13 cellular contexts compared by ENCODE assay signal in the genomic region with DNA sequence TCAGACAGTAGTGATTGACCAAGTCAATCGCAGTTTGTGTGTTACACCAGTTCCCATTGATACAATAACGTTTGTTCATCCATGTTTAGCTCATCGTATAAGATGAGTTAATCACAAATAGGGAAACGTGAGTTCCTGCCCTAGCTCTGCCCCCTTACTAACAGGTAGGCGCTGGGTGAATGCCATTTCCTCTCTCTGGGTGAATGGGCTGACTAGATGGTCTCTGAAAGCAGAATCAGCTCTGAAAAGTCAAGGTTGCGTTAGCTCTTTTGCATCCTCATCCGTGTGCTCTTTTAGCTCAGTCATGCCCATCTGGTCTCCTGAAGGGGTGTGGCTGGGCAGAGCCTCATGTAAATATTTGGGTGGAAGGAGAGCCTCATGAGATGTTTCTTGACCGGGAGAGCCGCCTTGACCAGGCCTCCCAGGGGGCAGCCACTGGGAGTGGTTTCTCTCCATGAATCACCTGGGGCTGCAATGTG.
DNase-seq lines count a peak whose midpoint lies in the region; ATAC-seq and TF ChIP-seq lines count a peak whose summit lies in the region.
"Had no signal": no experiment of that assay in that cellular context is flagged by ENCODE, and none has a peak within 500 bp of the region (broad histone marks: within the 10 kb centered on the region; RNA-seq: fewer than 3 reads in every experiment).

No MANE protein-coding gene starts in this region.

- peak overlapping the region; percentile 73 for H3K4me2 ChIP-seq in OCI-LY7 (ENCODE audit: low read length)

- H3K4me1 ChIP-seq in OCI-LY7 (ENCODE audit: insufficient read depth, low read length, poor library complexity, severe bottlenecking): peaks cover 76% of the 10 kb centered on the region
- H3K4me1 ChIP-seq: upper lobe of right lung had no signal

- ATAC-seq in activated T-cell treated with anti-CD3 and anti-CD28 coated beads, Interleukin-2, amount 50 U/mL, for 72 hours (replicated peaks in 1 of 2): peak in 1 of 2 donors; percentile 14
- peak; percentile 47 for ATAC-seq in HG02588 (IDR thresholded peaks at IDR 0.05; ENCODE audit: unreplicated experiment)
- peak; percentile 49 to 57 for ATAC-seq in stimulated activated naive B cell treated with anti-CD40 and anti-IgM and Interleukin-4, amounts not matched to agents 10 μg/mL and 1 μg/mL and 100 μg/mL, for 72 hours (replicated peaks)
- ATAC-seq: Right ventricle myocardium inferior had no signal

- H3K9me2 ChIP-seq in OCI-LY7 (ENCODE audit: insufficient read depth, low read length): no peaks in the 10 kb centered on the region

- H3K27ac Mint-ChIP-seq in activated T-cell treated with anti-CD3 and anti-CD28 coated beads, Interleukin-2, amount 50 U/mL, for 72 hours: peak overlapping the region; percentile 99
- H3K27ac Mint-ChIP-seq in stimulated activated naive B cell treated with anti-CD40 and anti-IgM and Interleukin-4, amounts not matched to agents 10 μg/mL and 1 μg/mL and 100 μg/mL, for 72 hours: peak overlapping the region; percentile 92

- H3K79me2 ChIP-seq in OCI-LY7 (ENCODE audit: insufficient read depth, low read depth, low read length): no peaks in the 10 kb centered on the region

- H3K9me3 ChIP-seq in OCI-LY7 (ENCODE audit: low read length): no peaks in the 10 kb centered on the region
- H3K9me3 ChIP-seq: upper lobe of right lung had no signal

- peaks cover 2 to 3% of the 10 kb centered on the region in 2 donors for H3K9me3 Mint-ChIP-seq in activated T-cell treated with anti-CD3 and anti-CD28 coated beads, Interleukin-2, amount 50 U/mL, for 72 hours
- H3K9me3 Mint-ChIP-seq in stimulated activated naive B cell treated with anti-CD40 and anti-IgM and Interleukin-4, amounts not matched to agents 10 μg/mL and 1 μg/mL and 100 μg/mL, for 72 hours: no peaks in the 10 kb centered on the region

- H3K36me3 ChIP-seq in OCI-LY7 (ENCODE audit: insufficient read depth, low read length): no peaks in the 10 kb centered on the region
- H3K36me3 ChIP-seq: upper lobe of right lung had no signal

- peaks cover 2 to 5% of the 10 kb centered on the region in 2 donors for H3K36me3 Mint-ChIP-seq in activated T-cell treated with anti-CD3 and anti-CD28 coated beads, Interleukin-2, amount 50 U/mL, for 72 hours (ENCODE audit: insufficient read depth in 2 of 2)
- H3K36me3 Mint-ChIP-seq in stimulated activated naive B cell treated with anti-CD40 and anti-IgM and Interleukin-4, amounts not matched to agents 10 μg/mL and 1 μg/mL and 100 μg/mL, for 72 hours: no peaks in the 10 kb centered on the region

- H2AFZ ChIP-seq in OCI-LY7 (ENCODE audit: low read length): peak overlapping the region; percentile 90

- peak overlapping the region; percentile 69 for H3K27ac ChIP-seq in OCI-LY7 (ENCODE audit: low read depth, low read length, poor library complexity, severe bottlenecking)
- H3K27ac ChIP-seq: upper lobe of right lung had no signal

- DNase-seq in activated T-cell treated with anti-CD3 and anti-CD28 coated beads, Interleukin-2, amount 50 U/mL, for 72 hours: no peak
- no peak for DNase-seq in activated T-cell treated with anti-CD3 and anti-CD28 coated beads for 4 hours
- DNase-seq in OCI-LY7 (ENCODE audit: low spot score): peak; percentile 88
- DNase-seq in stimulated activated naive B cell treated with anti-CD40 and anti-IgM and Interleukin-4, amounts not matched to agents 10 μg/mL and 1 μg/mL and 100 μg/mL, for 72 hours: peak; percentile 33
- no peak for DNase-seq in occipital lobe (lab: John Stamatoyannopoulos, UW)
- no peak for DNase-seq in retina
- no peak for DNase-seq in SKM-1 treated with dmso at 0.1 percent for 144 hours (lab: John Stamatoyannopoulos, UW; ENCODE audit: unreplicated experiment)
- DNase-seq: cerebellar nuclear complex, midbrain, NCI-H1417, upper lobe of right lung had no signal

- H3K27me3 Mint-ChIP-seq in activated T-cell treated with anti-CD3 and anti-CD28 coated beads, Interleukin-2, amount 50 U/mL, for 72 hours (ENCODE audit: low read depth): no peaks in the 10 kb centered on the region
- no peaks in the 10 kb centered on the region for H3K27me3 Mint-ChIP-seq in stimulated activated naive B cell treated with anti-CD40 and anti-IgM and Interleukin-4, amounts not matched to agents 10 μg/mL and 1 μg/mL and 100 μg/mL, for 72 hours

- CTCF ChIA-PET in OCI-LY7 (lab: Charles Lee; ENCODE audit: unreplicated experiment): interaction anchor here (1.4 to 2.6 kb wide), 3 partner anchors 10 to 232 kb away, joined by 4 to 13 read pairs (median 4); no protein-coding TSS in a partner anchor

- H3K4me3 ChIP-seq in OCI-LY7 (ENCODE audit: low read depth, low read length, poor library complexity, severe bottlenecking): peak overlapping the region; percentile 35
- H3K4me3 ChIP-seq: upper lobe of right lung had no signal

- H3K4me3 Mint-ChIP-seq in activated T-cell treated with anti-CD3 and anti-CD28 coated beads, Interleukin-2, amount 50 U/mL, for 72 hours: peak overlapping the region; percentile 78 to 93
- peak overlapping the region; percentile 48 to 52 for H3K4me3 Mint-ChIP-seq in stimulated activated naive B cell treated with anti-CD40 and anti-IgM and Interleukin-4, amounts not matched to agents 10 μg/mL and 1 μg/mL and 100 μg/mL, for 72 hours

- H4K20me1 ChIP-seq in OCI-LY7 (ENCODE audit: insufficient read depth, low read length): no peaks in the 10 kb centered on the region

- BruUV-seq in OCI-LY7 (replicated peaks; lab: Mats Ljungman, UMichigan): no TSS peak

- intact Hi-C loops in OCI-LY7 (cut with micrococcal nuclease; ENCODE audit: unreplicated experiment): loop anchor here (1.0 to 5.0 kb wide), 2 partner anchors 22 to 221 kb away; partner anchors contain the start of gene FAM98B

- H3K4me1 Mint-ChIP-seq in activated T-cell treated with anti-CD3 and anti-CD28 coated beads, Interleukin-2, amount 50 U/mL, for 72 hours (ENCODE audit: low read depth): peaks cover 74% of the 10 kb centered on the region
- peaks cover 41 to 67% of the 10 kb centered on the region in 2 donors for H3K4me1 Mint-ChIP-seq in stimulated activated naive B cell treated with anti-CD40 and anti-IgM and Interleukin-4, amounts not matched to agents 10 μg/mL and 1 μg/mL and 100 μg/mL, for 72 hours

- POLR2A ChIA-PET in OCI-LY7 (lab: Charles Lee): interaction anchor here (0.6 to 4.3 kb wide), 11 partner anchors 8 to 219 kb away, joined by 3 to 37 read pairs (median 5); partner anchors contain the start of genes FAM98B and RASGRP1

- TF ChIP-seq CTCF in OCI-LY7 (conservative IDR thresholded peaks at IDR 0.05; ENCODE audit: low read length): no peak

Comparison
In these comparisons a context has a peak if more than half of its experiments do, and no peak if none do; other contexts are left out.
1. DNase-seq: peak in OCI-LY7 (single experiment) and stimulated activated naive B cell treated with anti-CD40 and anti-IgM and Interleukin-4, amounts not matched to agents 10 μg/mL and 1 μg/mL and 100 μg/mL, for 72 hours (single experiment); none in activated T-cell treated with anti-CD3 and anti-CD28 coated beads, Interleukin-2, amount 50 U/mL, for 72 hours (0 of 2), activated T-cell treated with anti-CD3 and anti-CD28 coated beads for 4 hours (single experiment), occipital lobe (single experiment), retina (single experiment) and SKM-1 treated with dmso at 0.1 percent for 144 hours (single experiment).